In genomic region chrX:120827213-120827612, GRCh38 we compare ENCODE assay signal across 10 cellular contexts. TPM values are rescaled to one million over a fixed set of nuclear protein-coding genes. Genes with fewer than 3 reads are reported as not detected.
"Had no signal": no experiment of that assay in that cellular context is flagged by ENCODE, and none has a peak within 500 bp of the region (broad histone marks: within the 10 kb centered on the region; RNA-seq: fewer than 3 reads in every experiment).

No MANE protein-coding gene starts in this region.

RNA-seq across cellular contexts. Expression of gene CT47B1, which starts 48.5 kb away (rescaled TPM):
- total RNA-seq: OCI-LY7, PC-3, PC-9, Peyer's patch, Right ventricle myocardium inferior, Right ventricle myocardium superior, RPMI7951, SJCRH30, SJSA1, SK-MEL-5 had no signal
